ENCODE assay signal across 1 cellular context in the genomic region with DNA sequence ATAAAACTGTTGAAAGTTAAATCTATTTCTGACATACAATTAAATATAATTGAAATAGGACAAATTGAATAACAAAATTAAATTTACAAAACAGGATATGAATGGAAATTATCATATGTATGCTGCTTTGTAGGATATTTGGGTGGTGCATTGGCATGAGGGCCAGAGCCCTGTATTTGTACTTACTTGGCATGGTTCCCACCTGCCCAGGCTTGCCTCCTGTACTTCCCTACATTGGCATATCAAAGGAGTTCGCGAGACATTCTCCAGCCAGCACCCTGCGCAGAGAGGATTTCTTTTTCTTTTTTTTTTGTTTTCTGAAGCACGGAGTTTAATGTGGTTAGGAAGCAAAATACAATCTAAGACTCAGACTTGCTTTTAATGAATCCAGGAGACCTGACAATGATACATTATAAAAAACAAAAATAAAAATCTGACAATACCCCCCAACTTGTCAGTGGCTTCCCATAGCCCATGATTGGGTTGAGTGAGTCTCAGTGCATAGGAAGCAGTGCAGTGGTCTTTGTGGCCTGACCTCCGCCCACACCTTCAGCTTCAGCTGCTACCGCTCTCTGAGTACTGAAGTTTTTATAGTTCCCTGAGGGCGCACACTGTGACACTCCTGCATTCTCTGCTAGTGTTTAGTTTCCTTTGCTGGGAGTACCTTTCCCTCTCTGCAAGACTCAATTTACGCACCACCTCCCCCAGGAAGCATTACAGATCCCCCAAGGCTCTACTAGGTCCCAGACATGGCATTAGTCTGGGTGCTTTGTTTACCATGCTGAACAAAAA.
TF ChIP-seq lines count a peak whose summit lies in the region.

No MANE protein-coding gene starts in this region.

TF ChIP-seq in H1, 55 proteins besides CTCF, POLR2A, EP300 and RAD21 (continued from another document):
- TF ChIP-seq, protein P1, sequence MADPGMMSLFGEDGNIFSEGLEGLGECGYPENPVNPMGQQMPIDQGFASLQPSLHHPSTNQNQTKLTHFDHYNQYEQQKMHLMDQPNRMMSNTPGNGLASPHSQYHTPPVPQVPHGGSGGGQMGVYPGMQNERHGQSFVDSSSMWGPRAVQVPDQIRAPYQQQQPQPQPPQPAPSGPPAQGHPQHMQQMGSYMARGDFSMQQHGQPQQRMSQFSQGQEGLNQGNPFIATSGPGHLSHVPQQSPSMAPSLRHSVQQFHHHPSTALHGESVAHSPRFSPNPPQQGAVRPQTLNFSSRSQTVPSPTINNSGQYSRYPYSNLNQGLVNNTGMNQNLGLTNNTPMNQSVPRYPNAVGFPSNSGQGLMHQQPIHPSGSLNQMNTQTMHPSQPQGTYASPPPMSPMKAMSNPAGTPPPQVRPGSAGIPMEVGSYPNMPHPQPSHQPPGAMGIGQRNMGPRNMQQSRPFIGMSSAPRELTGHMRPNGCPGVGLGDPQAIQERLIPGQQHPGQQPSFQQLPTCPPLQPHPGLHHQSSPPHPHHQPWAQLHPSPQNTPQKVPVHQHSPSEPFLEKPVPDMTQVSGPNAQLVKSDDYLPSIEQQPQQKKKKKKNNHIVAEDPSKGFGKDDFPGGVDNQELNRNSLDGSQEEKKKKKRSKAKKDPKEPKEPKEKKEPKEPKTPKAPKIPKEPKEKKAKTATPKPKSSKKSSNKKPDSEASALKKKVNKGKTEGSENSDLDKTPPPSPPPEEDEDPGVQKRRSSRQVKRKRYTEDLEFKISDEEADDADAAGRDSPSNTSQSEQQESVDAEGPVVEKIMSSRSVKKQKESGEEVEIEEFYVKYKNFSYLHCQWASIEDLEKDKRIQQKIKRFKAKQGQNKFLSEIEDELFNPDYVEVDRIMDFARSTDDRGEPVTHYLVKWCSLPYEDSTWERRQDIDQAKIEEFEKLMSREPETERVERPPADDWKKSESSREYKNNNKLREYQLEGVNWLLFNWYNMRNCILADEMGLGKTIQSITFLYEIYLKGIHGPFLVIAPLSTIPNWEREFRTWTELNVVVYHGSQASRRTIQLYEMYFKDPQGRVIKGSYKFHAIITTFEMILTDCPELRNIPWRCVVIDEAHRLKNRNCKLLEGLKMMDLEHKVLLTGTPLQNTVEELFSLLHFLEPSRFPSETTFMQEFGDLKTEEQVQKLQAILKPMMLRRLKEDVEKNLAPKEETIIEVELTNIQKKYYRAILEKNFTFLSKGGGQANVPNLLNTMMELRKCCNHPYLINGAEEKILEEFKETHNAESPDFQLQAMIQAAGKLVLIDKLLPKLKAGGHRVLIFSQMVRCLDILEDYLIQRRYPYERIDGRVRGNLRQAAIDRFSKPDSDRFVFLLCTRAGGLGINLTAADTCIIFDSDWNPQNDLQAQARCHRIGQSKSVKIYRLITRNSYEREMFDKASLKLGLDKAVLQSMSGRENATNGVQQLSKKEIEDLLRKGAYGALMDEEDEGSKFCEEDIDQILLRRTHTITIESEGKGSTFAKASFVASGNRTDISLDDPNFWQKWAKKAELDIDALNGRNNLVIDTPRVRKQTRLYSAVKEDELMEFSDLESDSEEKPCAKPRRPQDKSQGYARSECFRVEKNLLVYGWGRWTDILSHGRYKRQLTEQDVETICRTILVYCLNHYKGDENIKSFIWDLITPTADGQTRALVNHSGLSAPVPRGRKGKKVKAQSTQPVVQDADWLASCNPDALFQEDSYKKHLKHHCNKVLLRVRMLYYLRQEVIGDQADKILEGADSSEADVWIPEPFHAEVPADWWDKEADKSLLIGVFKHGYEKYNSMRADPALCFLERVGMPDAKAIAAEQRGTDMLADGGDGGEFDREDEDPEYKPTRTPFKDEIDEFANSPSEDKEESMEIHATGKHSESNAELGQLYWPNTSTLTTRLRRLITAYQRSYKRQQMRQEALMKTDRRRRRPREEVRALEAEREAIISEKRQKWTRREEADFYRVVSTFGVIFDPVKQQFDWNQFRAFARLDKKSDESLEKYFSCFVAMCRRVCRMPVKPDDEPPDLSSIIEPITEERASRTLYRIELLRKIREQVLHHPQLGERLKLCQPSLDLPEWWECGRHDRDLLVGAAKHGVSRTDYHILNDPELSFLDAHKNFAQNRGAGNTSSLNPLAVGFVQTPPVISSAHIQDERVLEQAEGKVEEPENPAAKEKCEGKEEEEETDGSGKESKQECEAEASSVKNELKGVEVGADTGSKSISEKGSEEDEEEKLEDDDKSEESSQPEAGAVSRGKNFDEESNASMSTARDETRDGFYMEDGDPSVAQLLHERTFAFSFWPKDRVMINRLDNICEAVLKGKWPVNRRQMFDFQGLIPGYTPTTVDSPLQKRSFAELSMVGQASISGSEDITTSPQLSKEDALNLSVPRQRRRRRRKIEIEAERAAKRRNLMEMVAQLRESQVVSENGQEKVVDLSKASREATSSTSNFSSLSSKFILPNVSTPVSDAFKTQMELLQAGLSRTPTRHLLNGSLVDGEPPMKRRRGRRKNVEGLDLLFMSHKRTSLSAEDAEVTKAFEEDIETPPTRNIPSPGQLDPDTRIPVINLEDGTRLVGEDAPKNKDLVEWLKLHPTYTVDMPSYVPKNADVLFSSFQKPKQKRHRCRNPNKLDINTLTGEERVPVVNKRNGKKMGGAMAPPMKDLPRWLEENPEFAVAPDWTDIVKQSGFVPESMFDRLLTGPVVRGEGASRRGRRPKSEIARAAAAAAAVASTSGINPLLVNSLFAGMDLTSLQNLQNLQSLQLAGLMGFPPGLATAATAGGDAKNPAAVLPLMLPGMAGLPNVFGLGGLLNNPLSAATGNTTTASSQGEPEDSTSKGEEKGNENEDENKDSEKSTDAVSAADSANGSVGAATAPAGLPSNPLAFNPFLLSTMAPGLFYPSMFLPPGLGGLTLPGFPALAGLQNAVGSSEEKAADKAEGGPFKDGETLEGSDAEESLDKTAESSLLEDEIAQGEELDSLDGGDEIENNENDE (IDR thresholded peaks at IDR 0.05; ENCODE audit: insufficient replicate concordance, low read length): no peak
- TF ChIP-seq SAP30 (IDR thresholded peaks at IDR 0.05; ENCODE audit: insufficient read depth, insufficient replicate concordance, low read length) (no peak), CEBPB (IDR thresholded peaks at IDR 0.05; ENCODE audit: low read depth, low read length) (no peak), ASH2L (IDR thresholded peaks at IDR 0.05; ENCODE audit: low read length) (no peak), SIRT6 (IDR thresholded peaks at IDR 0.05; ENCODE audit: low read length) (no peak), CHD1 (IDR thresholded peaks at IDR 0.05; ENCODE audit: low read depth, low read length) (no peak), KDM5A (IDR thresholded peaks at IDR 0.05; ENCODE audit: low read length) (no peak), SP2 (IDR thresholded peaks at IDR 0.05; ENCODE audit: low read length) (no peak), GTF2F1 (IDR thresholded peaks at IDR 0.05; ENCODE audit: borderline replicate concordance, low read depth, low read length) (no peak), RNF2 (IDR thresholded peaks at IDR 0.05; ENCODE audit: borderline replicate concordance, low read depth, low read length, missing control alignments, poor library complexity, severe bottlenecking) (no peak), POU5F1 (IDR thresholded peaks at IDR 0.05; ENCODE audit: low read depth, low read length) (no peak), SIX5 (IDR thresholded peaks at IDR 0.05; ENCODE audit: low read depth, low read length) (no peak), MAFK (IDR thresholded peaks at IDR 0.05; ENCODE audit: low read depth, low read length) (no peak), TAF7 (optimal IDR thresholded peaks at IDR 0.05; ENCODE audit: borderline replicate concordance, low read depth, low read length) (no peak), CBX8 (IDR thresholded peaks at IDR 0.05; ENCODE audit: borderline replicate concordance, low read depth, low read length) (no peak)
- TF ChIP-seq, protein P2, sequence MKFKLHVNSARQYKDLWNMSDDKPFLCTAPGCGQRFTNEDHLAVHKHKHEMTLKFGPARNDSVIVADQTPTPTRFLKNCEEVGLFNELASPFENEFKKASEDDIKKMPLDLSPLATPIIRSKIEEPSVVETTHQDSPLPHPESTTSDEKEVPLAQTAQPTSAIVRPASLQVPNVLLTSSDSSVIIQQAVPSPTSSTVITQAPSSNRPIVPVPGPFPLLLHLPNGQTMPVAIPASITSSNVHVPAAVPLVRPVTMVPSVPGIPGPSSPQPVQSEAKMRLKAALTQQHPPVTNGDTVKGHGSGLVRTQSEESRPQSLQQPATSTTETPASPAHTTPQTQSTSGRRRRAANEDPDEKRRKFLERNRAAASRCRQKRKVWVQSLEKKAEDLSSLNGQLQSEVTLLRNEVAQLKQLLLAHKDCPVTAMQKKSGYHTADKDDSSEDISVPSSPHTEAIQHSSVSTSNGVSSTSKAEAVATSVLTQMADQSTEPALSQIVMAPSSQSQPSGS (IDR thresholded peaks at IDR 0.05; ENCODE audit: low read length): no peak
- TF ChIP-seq, protein P3, sequence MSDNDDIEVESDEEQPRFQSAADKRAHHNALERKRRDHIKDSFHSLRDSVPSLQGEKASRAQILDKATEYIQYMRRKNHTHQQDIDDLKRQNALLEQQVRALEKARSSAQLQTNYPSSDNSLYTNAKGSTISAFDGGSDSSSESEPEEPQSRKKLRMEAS (IDR thresholded peaks at IDR 0.05): no peak
